ENCODE assay signal across 8 cellular contexts in the genomic region with DNA sequence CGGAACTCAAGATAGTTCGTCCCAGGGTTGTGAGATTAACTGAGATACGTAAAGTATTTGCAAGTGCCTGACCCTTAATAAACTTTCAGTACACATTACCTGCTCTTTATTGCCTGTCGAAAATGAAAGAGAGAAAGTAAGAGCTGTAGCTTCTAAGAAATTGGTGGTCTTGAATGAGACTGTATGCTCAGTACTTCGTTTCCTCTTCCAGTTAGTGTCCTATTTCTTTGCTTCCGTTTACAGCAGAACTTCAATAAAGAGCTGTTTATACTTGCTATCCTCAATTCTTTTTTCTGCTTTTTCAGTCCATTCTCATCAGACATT. TPM values are rescaled to one million over a fixed set of nuclear protein-coding genes. Genes with fewer than 3 reads are reported as not detected.
DNase-seq lines count a peak whose midpoint lies in the region; ATAC-seq and TF ChIP-seq lines count a peak whose summit lies in the region.

No MANE protein-coding gene starts in this region.

- intact Hi-C loops in CD4-positive, alpha-beta memory T cell (cut with micrococcal nuclease), result loop anchor here (1.0 to 5.0 kb wide), 2 partner anchors 1461 to 1550 kb away; partner anchors contain the start of genes CEP120 and CSNK1G3
- intact Hi-C loops in adrenal gland (cut with DNase I), result loop anchor here in 1 of 2 donors (10.0 kb wide), 1 partner anchor 142 kb away; no protein-coding TSS in a partner anchor

- no peak for TF ChIP-seq CTCF in adrenal gland (IDR thresholded peaks at IDR 0.05)

- H3K9me3 Mint-ChIP-seq in CD4-positive, alpha-beta memory T cell, result peaks cover 0 to 7% (median 0%) of the 10 kb centered on the region in 8 donors

- H3K4me3 Mint-ChIP-seq in CD4-positive, alpha-beta memory T cell, result peak overlapping the region; percentile 92 to 100 (median 98)

- H3K14ac ChIP-seq in mesenchymal stem cell (ENCODE audit: low read length in 2 of 2), result no peak overlapping the region

- POLR2A ChIA-PET in CD4-positive, alpha-beta memory T cell (lab: Charles Lee; ENCODE audit: partially characterized antibody), result interaction anchor here (2.0 to 2.9 kb wide), 2 partner anchors 12 to 1461 kb away, joined by 10 to 16 read pairs; partner anchors contain the start of gene CEP120

- H3K23ac ChIP-seq in mesenchymal stem cell (ENCODE audit: low read length in 2 of 2), result no peak overlapping the region

- TF ChIP-seq POLR2A in adrenal gland (IDR thresholded peaks at IDR 0.05), result no peak

- no peak overlapping the region for H4K8ac ChIP-seq in mesenchymal stem cell (ENCODE audit: low read length)

- CTCF ChIA-PET in CD4-positive, alpha-beta memory T cell (lab: Charles Lee; ENCODE audit: partially characterized antibody), result interaction anchor here (4.8 kb wide), 1 partner anchor 13 kb away, joined by 26 read pairs; no protein-coding TSS in a partner anchor

- no peak overlapping the region for H4K91ac ChIP-seq in mesenchymal stem cell (ENCODE audit: low read length)

- H3K27ac ChIP-seq in CD4-positive, alpha-beta memory T cell (ENCODE audit: low read depth, low read length), result peak overlapping the region; percentile 62
- H3K27ac ChIP-seq in adrenal gland (peak overlapping the region in 3 of 5 donors; percentile 32 to 89 (median 41)), mesenchymal stem cell (ENCODE audit: low read length, poor library complexity, severe bottlenecking) (peak overlapping the region; percentile 26)

- no peak overlapping the region for H2BK5ac ChIP-seq in mesenchymal stem cell (ENCODE audit: low read depth, low read length, poor library complexity, severe bottlenecking)

- H2BK12ac ChIP-seq in mesenchymal stem cell (ENCODE audit: low read length in 2 of 2), result no peak overlapping the region

- H3K36me3 ChIP-seq in CD4-positive, alpha-beta memory T cell (ENCODE audit: insufficient read depth, low read length), result no peaks in the 10 kb centered on the region
- H3K36me3 ChIP-seq in adrenal gland (replicated peaks in 1 of 2), result no peaks in the 10 kb centered on the region
- H3K36me3 ChIP-seq in mesenchymal stem cell (ENCODE audit: control insufficient read depth in 1 of 2, insufficient read depth in 2 of 2, low read depth in 1 of 2, low read length in 2 of 2), result no peaks in the 10 kb centered on the region

- H3K18ac ChIP-seq in mesenchymal stem cell (ENCODE audit: low read depth in 1 of 2, low read length in 2 of 2), result peak overlapping the region in 1 of 2 experiments; percentile 38

- H2AK5ac ChIP-seq in mesenchymal stem cell (ENCODE audit: low read length, severe bottlenecking), result no peak overlapping the region

- peaks cover 2% of the 10 kb centered on the region for H3K79me1 ChIP-seq in mesenchymal stem cell (replicated peaks; ENCODE audit: low read length, poor library complexity, severe bottlenecking)

- H3K4me2 ChIP-seq in mesenchymal stem cell (ENCODE audit: low read length, poor library complexity, severe bottlenecking), result peak overlapping the region; percentile 72

- peak overlapping the region in 1 of 2 experiments; percentile 60 for H3K4ac ChIP-seq in mesenchymal stem cell (ENCODE audit: low read depth in 1 of 2, low read length in 2 of 2)

- peaks cover 15% of the 10 kb centered on the region in 2 donors for H3K36me3 Mint-ChIP-seq in CD4-positive, alpha-beta memory T cell

- H3K27ac Mint-ChIP-seq in CD4-positive, alpha-beta memory T cell, result peak overlapping the region; percentile 92 to 100 (median 98)

- H3K9me3 ChIP-seq in CD4-positive, alpha-beta memory T cell (ENCODE audit: control insufficient read depth in 1 of 2, low read length in 2 of 2), result no peaks in the 10 kb centered on the region
- H3K9me3 ChIP-seq in adrenal gland (replicated peaks in 1 of 3) (no peaks in the 10 kb centered on the region), mesenchymal stem cell (ENCODE audit: control insufficient read depth, low read length) (no peaks in the 10 kb centered on the region)

- no peaks in the 10 kb centered on the region for H3K27me3 ChIP-seq in CD4-positive, alpha-beta memory T cell (ENCODE audit: insufficient read depth, low read length)
- H3K27me3 ChIP-seq in adrenal gland (no peaks in the 10 kb centered on the region), mesenchymal stem cell (ENCODE audit: control insufficient read depth in 1 of 2, insufficient read depth in 1 of 2, low read length in 2 of 2) (no peaks in the 10 kb centered on the region)

- peak overlapping the region; percentile 95 for H3K9ac ChIP-seq in mesenchymal stem cell (ENCODE audit: low read length)

- H3K4me3 ChIP-seq in CD4-positive, alpha-beta memory T cell (ENCODE audit: low read length in 2 of 2), result peak overlapping the region; percentile 85 to 89
- H3K4me3 ChIP-seq in adrenal gland (peak overlapping the region; percentile 31 to 96 (median 74)), mesenchymal stem cell (ENCODE audit: insufficient read depth in 1 of 2, low read depth in 1 of 2, low read length in 2 of 2) (peak overlapping the region; percentile 75 to 89)

- peaks cover 19% of the 10 kb centered on the region for H3K4me1 ChIP-seq in CD4-positive, alpha-beta memory T cell (ENCODE audit: insufficient read depth, low read length)
- H3K4me1 ChIP-seq in adrenal gland (replicated peaks in 1 of 2) (peaks cover 10 to 19% of the 10 kb centered on the region in 2 donors), mesenchymal stem cell (ENCODE audit: control insufficient read depth, insufficient read depth, low read depth, low read length) (no peaks in the 10 kb centered on the region)

- WGBS in adrenal gland, 4 donors, result 0 to 2% (median 1%) methylated on average over 6 of the region's 6 CpGs
- WGBS in mesenchymal stem cell, result 0% methylated on average over 5 of the region's 6 CpGs

- H3K27me3 Mint-ChIP-seq in CD4-positive, alpha-beta memory T cell, result peaks cover under 1 to 11% of the 10 kb centered on the region in 2 donors

- DNase-seq in CD4-positive, alpha-beta memory T cell, result peak in 1 of 5 donors; percentile 23
- DNase-seq in adrenal gland (no peak), mesenchymal stem cell (no peak), NCI-H82 treated with DMSO at 0.1 percent for 48 hours (lab: John Stamatoyannopoulos, UW; ENCODE audit: unreplicated experiment) (no peak), G401 (ENCODE audit: low spot score) (no peak), NCI-H2171 (lab: John Stamatoyannopoulos, UW) (no peak)

- peak overlapping the region; percentile 36 for H2AFZ ChIP-seq in mesenchymal stem cell (ENCODE audit: low read depth, low read length)

- ATAC-seq in GM19438 (IDR thresholded peaks at IDR 0.05; ENCODE audit: low read depth, unreplicated experiment) (peak; percentile 53), HG03457 (IDR thresholded peaks at IDR 0.05; ENCODE audit: unreplicated experiment) (peak; percentile 60)

- no peak overlapping the region for H2BK120ac ChIP-seq in mesenchymal stem cell (ENCODE audit: low read depth, low read length)

- no peak overlapping the region for H2BK15ac ChIP-seq in mesenchymal stem cell (ENCODE audit: low read depth, poor library complexity, severe bottlenecking)

- H3K4me1 Mint-ChIP-seq in CD4-positive, alpha-beta memory T cell, result peaks cover 26 to 50% (median 42%) of the 10 kb centered on the region in 4 donors

- in situ Hi-C loops in G401 (cut with HindIII; ENCODE audit: low sequenced_read_pairs), result no loop called here

RNA-seq across cellular contexts. Expression of gene SRFBP1, which starts 0.5 kb away (rescaled TPM):
- total RNA-seq in CD4-positive, alpha-beta memory T cell, result 10 to 100 TPM; 10.3 to 11.4 TPM
- polyA plus RNA-seq in CD4-positive, alpha-beta memory T cell, result 10 to 100 TPM in 1 of 2 donors, 1 to 10 TPM in 1; 7.9 to 12.9 TPM
- total RNA-seq in adrenal gland, result 10 to 100 TPM in 5 of 8 donors, 1 to 10 TPM in 3; 5.4 to 19.1 (median 11.3) TPM
- 10 to 100 TPM in 1 of 3 donors, 1 to 10 TPM in 2; 1.7 to 10.8 (median 2.1) TPM for polyA plus RNA-seq in adrenal gland
- 11.7 TPM for polyA plus RNA-seq in mesenchymal stem cell (2013, experiment 1 of 2)
- 12.4 TPM for polyA plus RNA-seq in mesenchymal stem cell (2013, experiment 2 of 2)
- total RNA-seq in G401 (2014; rRNA removed; shearing (Covaris generic)), result 12.2 and 22.0 TPM in 2 replicates
